ENCODE assay signal across 20 cellular contexts in the genomic region with DNA sequence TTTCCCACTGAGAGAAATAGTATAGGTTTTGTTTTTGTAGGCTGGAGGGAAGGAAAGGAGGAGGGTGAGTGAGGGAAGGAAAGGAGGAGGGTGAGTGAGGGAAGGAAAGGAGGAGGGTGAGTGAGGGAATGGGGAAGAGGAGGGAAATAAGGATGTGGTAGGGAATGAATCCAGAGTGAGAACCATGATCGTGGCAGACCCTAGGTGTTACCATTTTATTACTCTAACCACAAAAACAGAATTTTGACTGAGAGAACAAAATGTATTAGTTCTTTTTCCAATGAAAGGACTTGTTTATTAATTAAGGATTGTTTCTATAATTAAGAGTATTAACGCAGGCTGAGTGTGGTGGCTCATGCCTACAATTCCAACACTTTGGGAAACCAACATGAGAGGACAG.
"Had no signal": no experiment of that assay in that cellular context is flagged by ENCODE, and none has a peak within 500 bp of the region (broad histone marks: within the 10 kb centered on the region; RNA-seq: fewer than 3 reads in every experiment).

No MANE protein-coding gene starts in this region.

- ATAC-seq: activated CD4-positive, CD25-positive, alpha-beta regulatory T cell treated with anti-CD3 and anti-CD28 coated beads, Interleukin-2, amount 50 U/mL, for 24 hours; activated CD8-positive, alpha-beta T cell treated with anti-CD3 and anti-CD28 coated beads for 36 hours; activated T-cell treated with anti-CD3 and anti-CD28 coated beads, Interleukin-2, amount 50 U/mL, for 72 hours; PC-3; SK-N-SH treated with all-trans-retinoic acid at 6 μM for 48 hours had no signal

- H3K9me3 ChIP-seq: SJSA1 had no signal

- H3K27ac Mint-ChIP-seq: activated CD8-positive, alpha-beta T cell treated with anti-CD3 and anti-CD28 coated beads for 36 hours; activated naive CD8-positive, alpha-beta T cell treated with anti-CD3 and anti-CD28 coated beads, Interleukin-2, amount 10 ng/mL, durations not matched to agents 7 days and 5 days; activated T-cell treated with anti-CD3 and anti-CD28 coated beads, Interleukin-2, amount 50 U/mL, for 72 hours had no signal

- H3K4me1 ChIP-seq: SJSA1 had no signal

- H3K9me3 Mint-ChIP-seq: activated CD8-positive, alpha-beta T cell treated with anti-CD3 and anti-CD28 coated beads for 36 hours; activated naive CD8-positive, alpha-beta T cell treated with anti-CD3 and anti-CD28 coated beads, Interleukin-2, amount 10 ng/mL, durations not matched to agents 7 days and 5 days; activated T-cell treated with anti-CD3 and anti-CD28 coated beads, Interleukin-2, amount 50 U/mL, for 72 hours had no signal

- H3K4me3 Mint-ChIP-seq: activated CD8-positive, alpha-beta T cell treated with anti-CD3 and anti-CD28 coated beads for 36 hours; activated naive CD8-positive, alpha-beta T cell treated with anti-CD3 and anti-CD28 coated beads, Interleukin-2, amount 10 ng/mL, durations not matched to agents 7 days and 5 days; activated T-cell treated with anti-CD3 and anti-CD28 coated beads, Interleukin-2, amount 50 U/mL, for 72 hours had no signal

- H3K4me3 ChIP-seq: SJSA1 had no signal

- H3K27ac ChIP-seq: KMS-11, SJSA1 had no signal

- H3K27me3 ChIP-seq: SJSA1 had no signal

- H3K27me3 Mint-ChIP-seq: activated CD8-positive, alpha-beta T cell treated with anti-CD3 and anti-CD28 coated beads for 36 hours; activated naive CD8-positive, alpha-beta T cell treated with anti-CD3 and anti-CD28 coated beads, Interleukin-2, amount 10 ng/mL, durations not matched to agents 7 days and 5 days had no signal

- DNase-seq: activated CD4-positive, alpha-beta T cell treated with anti-CD3 and anti-CD28 coated beads for 4 hours; activated CD8-positive, alpha-beta memory T cell treated with anti-CD3 and anti-CD28 coated beads, Interleukin-2, amount 50 U/mL, for 4 hours; activated CD8-positive, alpha-beta T cell treated with anti-CD3 and anti-CD28 coated beads for 36 hours; activated naive CD8-positive, alpha-beta T cell treated with anti-CD3 and anti-CD28 coated beads, Interleukin-2, amount 10 ng/mL, durations not matched to agents 7 days and 5 days; activated T-cell treated with anti-CD3 and anti-CD28 coated beads, Interleukin-2, amount 50 U/mL, for 72 hours; aorta; central memory CD4-positive, alpha-beta T cell; NCI-H1105 treated with DMSO at 0.1 percent for 48 hours; NCI-H1436 treated with DMSO at 0.1 percent for 48 hours; NCI-H187; NCI-H2081 treated with DMSO at 0.1 percent for 48 hours; NCI-H446; NCI-H524; PC-3; SHP77; SW 1271 had no signal
